In the genomic region with DNA sequence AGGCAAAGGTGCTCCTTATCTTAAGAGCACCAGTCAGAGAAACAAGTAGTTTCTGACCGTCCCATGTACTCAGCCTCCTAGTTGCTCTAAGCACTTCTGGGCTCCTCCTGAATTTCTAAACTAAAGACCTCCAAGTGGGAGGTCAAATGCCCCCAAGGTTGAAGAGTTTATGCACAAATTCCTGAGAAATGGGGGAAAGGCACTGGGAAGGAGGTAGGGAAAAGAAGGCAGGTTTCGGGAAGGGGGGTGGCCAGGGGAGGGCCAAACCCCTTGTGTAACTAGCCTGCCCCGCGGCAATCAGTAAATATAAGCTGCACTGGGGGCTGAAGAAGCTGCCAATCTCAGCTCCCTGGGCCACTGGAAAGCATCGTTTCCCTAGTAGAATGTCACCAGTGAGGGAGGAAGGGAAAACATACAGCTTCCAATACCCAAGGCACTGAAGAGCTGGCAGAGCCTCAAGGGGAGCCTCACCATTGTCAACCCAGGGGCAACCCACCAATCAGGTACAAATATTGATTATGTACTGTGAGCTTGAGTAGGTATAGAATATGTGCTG, we compare ENCODE assay signal across 17 cellular contexts. TPM values are rescaled to one million over a fixed set of nuclear protein-coding genes. Genes with fewer than 3 reads are reported as not detected.
DNase-seq lines count a peak whose midpoint lies in the region; ATAC-seq and TF ChIP-seq lines count a peak whose summit lies in the region.
"Had no signal": no experiment of that assay in that cellular context is flagged by ENCODE, and none has a peak within 500 bp of the region (broad histone marks: within the 10 kb centered on the region; RNA-seq: fewer than 3 reads in every experiment).

No MANE protein-coding gene starts in this region.

- H2AFZ ChIP-seq in DND-41 (ENCODE audit: low read depth, low read length) (no peak overlapping the region), neural progenitor cell (replicated peaks) (no peak overlapping the region)

- H3K4me3 ChIP-seq in DND-41 (ENCODE audit: low read depth in 1 of 2, low read length in 2 of 2) (no peak overlapping the region), iPS-15b (ENCODE audit: low read depth, low read length) (peak overlapping the region; percentile 35), neural progenitor cell (peak overlapping the region; percentile 3)
- H3K4me3 ChIP-seq: tibial nerve had no signal

- H3K27me3 Mint-ChIP-seq in IgD-negative memory B cell (peaks cover 3% of the 10 kb centered on the region), neural progenitor cell (ENCODE audit: insufficient read depth, low read depth) (peaks cover 9% of the 10 kb centered on the region)
- H3K27me3 Mint-ChIP-seq: activated CD4-positive, alpha-beta T cell treated with anti-CD3 and anti-CD28 coated beads, Interleukin-2, amount 10 ng/mL, durations not matched to agents 7 days and 5 days; progenitor cell of endocrine pancreas had no signal

- H3K4me1 Mint-ChIP-seq in IgD-negative memory B cell (peaks cover 16 to 29% (median 22%) of the 10 kb centered on the region in 3 donors), neural progenitor cell (peaks cover 32% of the 10 kb centered on the region)

- peak overlapping the region in 2 of 3 donors; percentile 9 to 95 for H3K27ac Mint-ChIP-seq in IgD-negative memory B cell
- H3K27ac Mint-ChIP-seq in neural progenitor cell = no peak overlapping the region
- H3K27ac Mint-ChIP-seq: activated CD4-positive, alpha-beta T cell treated with anti-CD3 and anti-CD28 coated beads, Interleukin-2, amount 10 ng/mL, durations not matched to agents 7 days and 5 days; progenitor cell of endocrine pancreas had no signal

- H3K4me3 Mint-ChIP-seq in IgD-negative memory B cell = peak overlapping the region in 1 of 4 donors; percentile 83
- H3K4me3 Mint-ChIP-seq in neural progenitor cell = no peak overlapping the region
- H3K4me3 Mint-ChIP-seq: activated CD4-positive, alpha-beta T cell treated with anti-CD3 and anti-CD28 coated beads, Interleukin-2, amount 10 ng/mL, durations not matched to agents 7 days and 5 days had no signal

- H3K9ac ChIP-seq in DND-41 (ENCODE audit: low read depth, low read length) (peak overlapping the region; percentile 28; the same call in 1 of the 2 replicates), iPS-15b (ENCODE audit: low read depth, low read length) (no peak overlapping the region), neural progenitor cell (no peak overlapping the region)

- H3K9me3 Mint-ChIP-seq in IgD-negative memory B cell (no peaks in the 10 kb centered on the region), neural progenitor cell (peaks cover 5% of the 10 kb centered on the region)
- H3K9me3 Mint-ChIP-seq: activated CD4-positive, alpha-beta T cell treated with anti-CD3 and anti-CD28 coated beads, Interleukin-2, amount 10 ng/mL, durations not matched to agents 7 days and 5 days had no signal

- peak overlapping the region; percentile 38; the same call in 1 of the 2 replicates for H3K4me2 ChIP-seq in DND-41 (ENCODE audit: insufficient read depth, low read length)
- H3K4me2 ChIP-seq in neural progenitor cell = peak overlapping the region; percentile 42

- H3K27me3 ChIP-seq in DND-41 (ENCODE audit: insufficient read depth, low read length, poor library complexity) (no peaks in the 10 kb centered on the region), iPS-15b (ENCODE audit: control insufficient read depth, insufficient read depth, low read length) (peaks cover 23% of the 10 kb centered on the region), neural progenitor cell (peaks cover 52% of the 10 kb centered on the region)

- H4K20me1 ChIP-seq in DND-41 (ENCODE audit: insufficient read depth, low read length) (no peaks in the 10 kb centered on the region), neural progenitor cell (ENCODE audit: low read depth) (peaks cover 2% of the 10 kb centered on the region)

- no peak for TF ChIP-seq CTCF in DND-41 (IDR thresholded peaks at IDR 0.05; ENCODE audit: borderline replicate concordance, extremely low read depth, low read length, poor library complexity, severe bottlenecking)
- TF ChIP-seq CTCF in neural progenitor cell (IDR thresholded peaks at IDR 0.05) = no peak

- H3K36me3 ChIP-seq in DND-41 (ENCODE audit: insufficient read depth, low read length) (no peaks in the 10 kb centered on the region), iPS-15b (ENCODE audit: control insufficient read depth, insufficient read depth, low read length) (no peaks in the 10 kb centered on the region), neural progenitor cell (no peaks in the 10 kb centered on the region)
- H3K36me3 ChIP-seq: tibial nerve had no signal

- H3F3A ChIP-seq in neural progenitor cell (ENCODE audit: low read depth) = peaks cover 17% of the 10 kb centered on the region

- peaks cover 9% of the 10 kb centered on the region for H3K79me2 ChIP-seq in DND-41 (ENCODE audit: insufficient read depth, low read length)
- H3K79me2 ChIP-seq in neural progenitor cell (ENCODE audit: low read depth) = no peaks in the 10 kb centered on the region

- H3K36me3 Mint-ChIP-seq in IgD-negative memory B cell (no peaks in the 10 kb centered on the region), neural progenitor cell (no peaks in the 10 kb centered on the region)

- H3K4me1 ChIP-seq in DND-41 (ENCODE audit: insufficient read depth, low read length) (peaks cover 56% of the 10 kb centered on the region), iPS-15b (ENCODE audit: control insufficient read depth, insufficient read depth, low read length) (peaks cover 19% of the 10 kb centered on the region), neural progenitor cell (peaks cover 20% of the 10 kb centered on the region)
- H3K4me1 ChIP-seq: Caco-2 had no signal

- H3K27ac ChIP-seq in DND-41 (ENCODE audit: low read length) (peak overlapping the region; percentile 74), neural progenitor cell (no peak overlapping the region)

- H3K9me3 ChIP-seq in DND-41 (ENCODE audit: insufficient read depth, low read length, severe bottlenecking) (no peaks in the 10 kb centered on the region), iPS-15b (ENCODE audit: control insufficient read depth, insufficient read depth, low read length) (no peaks in the 10 kb centered on the region), neural progenitor cell (ENCODE audit: low read depth) (no peaks in the 10 kb centered on the region)
- H3K9me3 ChIP-seq: Caco-2, tibial nerve had no signal

- DNase-seq in DND-41 (no peak), neural progenitor cell (ENCODE audit: low spot score) (no peak), ureter (ENCODE audit: low spot score) (no peak), midbrain (lab: John Stamatoyannopoulos, UW) (no peak), D341Med (ENCODE audit: low spot score) (no peak)
- DNase-seq: NCI-H1930, NCI-H345 had no signal

- no peak for ATAC-seq in DND-41 (ENCODE audit: insufficient read depth, low read depth)
- no peak for ATAC-seq in GM18517 (IDR thresholded peaks at IDR 0.05; ENCODE audit: unreplicated experiment)
- ATAC-seq: PC-3 had no signal

RNA-seq across cellular contexts. Expression of gene FOXO4, which starts 3.4 kb away (rescaled TPM):
- 2.4 TPM for polyA plus RNA-seq in IgD-negative memory B cell
- total RNA-seq in neural progenitor cell (ENCODE audit: low replicate concordance) (2.5 and 6.8 TPM in 2 replicates), ureter (18.9 TPM)

RNA-seq across cellular contexts. Expression of gene CXorf65, which starts 7.5 kb away (rescaled TPM):
- 1.5 TPM for polyA plus RNA-seq in IgD-negative memory B cell
- total RNA-seq in neural progenitor cell (ENCODE audit: low replicate concordance) = not detected in 2 replicates
- not detected for total RNA-seq in ureter
- total RNA-seq: bronchial epithelial cell, Caco-2, liver, PC-3, progenitor cell of endocrine pancreas, tibial nerve had no signal
- polyA plus RNA-seq: liver had no signal

RNA-seq across cellular contexts. Expression of gene IL2RG, which starts 12.3 kb away (rescaled TPM):
- 754 TPM for polyA plus RNA-seq in IgD-negative memory B cell
- total RNA-seq in neural progenitor cell (ENCODE audit: low replicate concordance) (not detected in 2 replicates), ureter (5.6 TPM)
- total RNA-seq: bronchial epithelial cell, PC-3 had no signal

RNA-seq across cellular contexts. Expression of gene MED12, which starts 19.4 kb away (rescaled TPM):
- 13.1 TPM for polyA plus RNA-seq in IgD-negative memory B cell
- total RNA-seq in neural progenitor cell (ENCODE audit: low replicate concordance) = 27.0 and 40.2 TPM in 2 replicates
- 71.4 TPM for total RNA-seq in ureter

RNA-seq across cellular contexts. Expression of gene SNX12, which starts 30.9 kb away (rescaled TPM):
- polyA plus RNA-seq in IgD-negative memory B cell = 2.3 TPM
- total RNA-seq in neural progenitor cell (ENCODE audit: low replicate concordance) (58.1 and 82.9 TPM in 2 replicates), ureter (82.4 TPM)

Comparison
In these comparisons a context has a peak if more than half of its experiments do, and no peak if none do; other contexts are left out.
1. H3K4me3 ChIP-seq: peak in iPS-15b (single experiment) and neural progenitor cell (single experiment); none in DND-41 (0 of 2).